In genomic region chr1:161905269-161905884, GRCh38 we compare ENCODE assay signal across 8 cellular contexts.
DNase-seq lines count a peak whose midpoint lies in the region; TF ChIP-seq lines count a peak whose summit lies in the region.

No MANE protein-coding gene starts in this region.

- 95% methylated on average over 3 of the region's 3 CpGs for WGBS in suprapubic skin

- peak; percentile 45 to 87 for TF ChIP-seq CTCF in Caco-2 (IDR thresholded peaks at IDR 0.05; ENCODE audit: insufficient read depth in 1 of 2, low read depth in 1 of 2, low read length in 1 of 2, severe bottlenecking in 1 of 2, unreplicated experiment in 1 of 2)
- TF ChIP-seq CTCF in HFFc6 (IDR thresholded peaks at IDR 0.05) = peak; percentile 73
- TF ChIP-seq CTCF in foreskin fibroblast (IDR thresholded peaks at IDR 0.05; ENCODE audit: low read depth, low read length) = peak; percentile 29
- peak; percentile 72 for TF ChIP-seq CTCF in type B pancreatic cell (conservative IDR thresholded peaks at IDR 0.05)
- TF ChIP-seq CTCF in vagina (IDR thresholded peaks at IDR 0.05) = no peak
- TF ChIP-seq CTCF in suprapubic skin (IDR thresholded peaks at IDR 0.05) = peak in 1 of 2 donors; percentile 48

- POLR2A ChIA-PET in Caco-2 (lab: Charles Lee) = no interaction called here

- CTCF ChIA-PET in Caco-2 (lab: Charles Lee) = interaction anchor here (0.7 kb wide), 1 partner anchor 132 kb away, joined by 8 read pairs; no protein-coding TSS in a partner anchor

- BruUV-seq in Caco-2 (replicated peaks; lab: Mats Ljungman, UMichigan) = no TSS peak

- H3K4me1 ChIP-seq in Caco-2 = peaks cover 8% of the 10 kb centered on the region
- peaks cover 2% of the 10 kb centered on the region for H3K4me1 ChIP-seq in vagina
- peaks cover 7% of the 10 kb centered on the region for H3K4me1 ChIP-seq in suprapubic skin

- no peak for TF ChIP-seq EP300 in suprapubic skin (IDR thresholded peaks at IDR 0.05)

- H3K36me3 Mint-ChIP-seq in Caco-2 (ENCODE audit: insufficient read depth, unreplicated experiment) (no peaks in the 10 kb centered on the region), HFFc6 (ENCODE audit: low read depth) (no peaks in the 10 kb centered on the region), type B pancreatic cell (no peaks in the 10 kb centered on the region)

- no peaks in the 10 kb centered on the region for H3K36me3 ChIP-seq in Caco-2 (ENCODE audit: control insufficient read depth, insufficient read depth, low read length)
- H3K36me3 ChIP-seq in vagina = no peaks in the 10 kb centered on the region
- no peaks in the 10 kb centered on the region for H3K36me3 ChIP-seq in suprapubic skin

- H3K27me3 Mint-ChIP-seq in Caco-2 (ENCODE audit: insufficient read depth, unreplicated experiment) = no peaks in the 10 kb centered on the region
- H3K27me3 Mint-ChIP-seq in HFFc6 (ENCODE audit: insufficient read depth) = no peaks in the 10 kb centered on the region
- H3K27me3 Mint-ChIP-seq in type B pancreatic cell = no peaks in the 10 kb centered on the region

- no peaks in the 10 kb centered on the region for H3K27me3 ChIP-seq in Caco-2 (replicated peaks; ENCODE audit: control insufficient read depth, insufficient read depth, low read length)
- no peaks in the 10 kb centered on the region for H3K27me3 ChIP-seq in vagina
- no peaks in the 10 kb centered on the region for H3K27me3 ChIP-seq in suprapubic skin

- H3K9me3 Mint-ChIP-seq in Caco-2 (ENCODE audit: unreplicated experiment) = no peaks in the 10 kb centered on the region
- no peaks in the 10 kb centered on the region for H3K9me3 Mint-ChIP-seq in HFFc6
- no peaks in the 10 kb centered on the region for H3K9me3 Mint-ChIP-seq in type B pancreatic cell

- intact Hi-C loops in Caco-2 (cut with micrococcal nuclease; ENCODE audit: unreplicated experiment) = loop anchor here (1.0 to 5.0 kb wide), 3 partner anchors 43 to 131 kb away; no protein-coding TSS in a partner anchor
- intact Hi-C loops in vagina (cut with DNase I) = no loop called here

- DNase-seq in Caco-2 = peak; percentile 44 to 55
- peak; percentile 7 for DNase-seq in HFFc6
- peak; percentile 27 for DNase-seq in SKM-1 (lab: John Stamatoyannopoulos, UW; ENCODE audit: unreplicated experiment)
- DNase-seq in foreskin fibroblast = peak in 1 of 2 donors; percentile 33
- DNase-seq in type B pancreatic cell (ENCODE audit: extremely low spot score, unreplicated experiment) = no peak
- no peak for DNase-seq in vagina (ENCODE audit: extremely low spot score in 2 of 2)
- DNase-seq in suprapubic skin (ENCODE audit: low spot score in 2 of 2) = no peak
- no peak for DNase-seq in NCI-H128 (lab: John Stamatoyannopoulos, UW; ENCODE audit: unreplicated experiment)

- H3K27ac Mint-ChIP-seq in Caco-2 (ENCODE audit: unreplicated experiment) = no peak overlapping the region
- H3K27ac Mint-ChIP-seq in HFFc6 = no peak overlapping the region
- H3K27ac Mint-ChIP-seq in type B pancreatic cell = no peak overlapping the region

- H3K4me3 ChIP-seq in Caco-2 (ENCODE audit: low read depth, low read length) (no peak overlapping the region), foreskin fibroblast (ENCODE audit: low read depth in 1 of 2, low read length in 2 of 2) (no peak overlapping the region), vagina (no peak overlapping the region), suprapubic skin (no peak overlapping the region)

- H3K27ac ChIP-seq in vagina (no peak overlapping the region), suprapubic skin (no peak overlapping the region)

- H3K9me3 ChIP-seq in Caco-2 (no peaks in the 10 kb centered on the region), vagina (no peaks in the 10 kb centered on the region), suprapubic skin (no peaks in the 10 kb centered on the region)

- TF ChIP-seq POLR2A in vagina (IDR thresholded peaks at IDR 0.05) = no peak
- TF ChIP-seq POLR2A in suprapubic skin (IDR thresholded peaks at IDR 0.05) = no peak

- H3K4me1 Mint-ChIP-seq in Caco-2 (ENCODE audit: low read depth, unreplicated experiment) (peaks cover 7% of the 10 kb centered on the region), HFFc6 (ENCODE audit: low read depth) (peaks cover 50% of the 10 kb centered on the region), type B pancreatic cell (ENCODE audit: unreplicated experiment) (no peaks in the 10 kb centered on the region)

- H3K4me3 Mint-ChIP-seq in Caco-2 (ENCODE audit: unreplicated experiment) (no peak overlapping the region), HFFc6 (no peak overlapping the region), type B pancreatic cell (no peak overlapping the region)

Comparison
In these comparisons a context has a peak if more than half of its experiments do, and no peak if none do; other contexts are left out.
1. DNase-seq: peak in Caco-2 (2 of 2), HFFc6 (single experiment) and SKM-1 (single experiment); none in type B pancreatic cell (single experiment), vagina (0 of 2), suprapubic skin (0 of 2) and NCI-H128 (single experiment).
2. CTCF ChIP-seq: peak in Caco-2 (2 of 2), HFFc6 (single experiment), foreskin fibroblast (single experiment) and type B pancreatic cell (single experiment); none in vagina (0 of 3).